In genomic region chr16:48462146-48462740, GRCh38 we compare ENCODE assay signal across 27 cellular contexts.
DNase-seq lines count a peak whose midpoint lies in the region; ATAC-seq, FAIRE-seq and TF ChIP-seq lines count a peak whose summit lies in the region.
"Had no signal": no experiment of that assay in that cellular context is flagged by ENCODE, and none has a peak within 500 bp of the region (broad histone marks: within the 10 kb centered on the region; RNA-seq: fewer than 3 reads in every experiment).

No MANE protein-coding gene starts in this region.

- peak; percentile 38 for DNase-seq in ELR (ENCODE audit: low read depth)
- DNase-seq in PC-3: peak; percentile 89
- DNase-seq in bronchial epithelial cell (ENCODE audit: low read depth): peak; percentile 100
- peak; percentile 73 for DNase-seq in keratinocyte (ENCODE audit: low read depth, low spot score)
- no peak for DNase-seq in T-cell
- DNase-seq: activated CD4-positive, alpha-beta T cell treated with anti-CD3 and anti-CD28 coated beads, Interleukin-2, amount 50 U/mL, for 48 hours; activated CD8-positive, alpha-beta memory T cell treated with anti-CD3 and anti-CD28 coated beads, Interleukin-2, amount 50 U/mL, for 48 hours; amygdala; cortex of kidney; DMS79; endodermal cell; left lung; NCI-H1092; NCI-H1930; OCI-M1; SIG-M5; stimulated activated CD4-positive, alpha-beta T cell treated with anti-CD3 and anti-CD28 coated beads, Interleukin-12 subunit alpha, Interleukin-12 subunit beta, amount 100 ng/mL, for 4 hours; stimulated activated CD4-positive, alpha-beta T cell treated with anti-CD3 and anti-CD28 coated beads, Interleukin-4, amount 100 ng/mL, for 1 hour had no signal

- BruUV-seq in PC-3 (replicated peaks; lab: Mats Ljungman, UMichigan): no TSS peak

- no peaks in the 10 kb centered on the region for H3K9me2 ChIP-seq in PC-3 (replicated peaks; ENCODE audit: low read length)

- H3K4me1 ChIP-seq in PC-3 (ENCODE audit: insufficient read depth, low read length) (peaks cover 19% of the 10 kb centered on the region), keratinocyte (ENCODE audit: control insufficient read depth, extremely low read depth, insufficient read depth, low read length) (peaks cover 20% of the 10 kb centered on the region)
- H3K4me1 ChIP-seq: prostate gland had no signal

- H3K9ac ChIP-seq in PC-3 (ENCODE audit: low read length) (no peak overlapping the region), keratinocyte (ENCODE audit: control insufficient read depth, extremely low read depth, insufficient read depth, low read length) (no peak overlapping the region)
- H3K9ac ChIP-seq: BLaER1 treated with 17β-estradiol and CSF1 and Interleukin-3, amounts not matched to agents 10 nM and 100 nM had no signal

- peaks cover 8% of the 10 kb centered on the region for H3F3A ChIP-seq in PC-3 (ENCODE audit: low read length, unreplicated experiment)

- H3K36me3 ChIP-seq in PC-3 (ENCODE audit: low read depth, low read length): no peaks in the 10 kb centered on the region
- no peaks in the 10 kb centered on the region for H3K36me3 ChIP-seq in bronchial epithelial cell (ENCODE audit: control insufficient read depth, insufficient read depth, low read length)
- H3K36me3 ChIP-seq in keratinocyte (ENCODE audit: control insufficient read depth in 2 of 2, extremely low read depth in 1 of 2, insufficient read depth in 2 of 2, low read length in 2 of 2): no peaks in the 10 kb centered on the region
- H3K36me3 ChIP-seq: BLaER1 treated with 17β-estradiol and CSF1 and Interleukin-3, amounts not matched to agents 10 nM and 100 nM; cardiac muscle cell; left lung; prostate gland had no signal

- ATAC-seq in PC-3: peak; percentile 84
- no peak for ATAC-seq in GM19351 (IDR thresholded peaks at IDR 0.05; ENCODE audit: unreplicated experiment)
- no peak for ATAC-seq in GM18861 (IDR thresholded peaks at IDR 0.05; ENCODE audit: unreplicated experiment)
- no peak for ATAC-seq in GM19324 (IDR thresholded peaks at IDR 0.05; ENCODE audit: low FRiP score, unreplicated experiment)
- ATAC-seq in T-cell (replicated peaks in 1 of 4): no peak
- ATAC-seq: left lung, sciatic nerve had no signal

- no peak overlapping the region for H3K4me3 Mint-ChIP-seq in T-cell
- H3K4me3 Mint-ChIP-seq: activated naive CD4-positive, alpha-beta T cell treated with anti-CD3 and anti-CD28 coated beads, Interleukin-2, amount 50 U/mL, for 24 hours; endodermal cell had no signal

- H3K27me3 ChIP-seq in PC-3 (ENCODE audit: low read length): no peaks in the 10 kb centered on the region
- no peaks in the 10 kb centered on the region for H3K27me3 ChIP-seq in bronchial epithelial cell (ENCODE audit: control insufficient read depth, insufficient read depth, low read length)
- no peaks in the 10 kb centered on the region for H3K27me3 ChIP-seq in keratinocyte (ENCODE audit: control insufficient read depth, extremely low read depth, insufficient read depth, low read length)
- H3K27me3 ChIP-seq: cardiac muscle cell, left lung had no signal

- no peak overlapping the region for H3K27ac Mint-ChIP-seq in T-cell
- H3K27ac Mint-ChIP-seq: activated naive CD4-positive, alpha-beta T cell treated with anti-CD3 and anti-CD28 coated beads, Interleukin-2, amount 50 U/mL, for 24 hours; endodermal cell had no signal

- H3K9me3 Mint-ChIP-seq in T-cell: peaks cover under 1 to 6% (median 5%) of the 10 kb centered on the region in 3 donors
- H3K9me3 Mint-ChIP-seq: activated naive CD4-positive, alpha-beta T cell treated with anti-CD3 and anti-CD28 coated beads, Interleukin-2, amount 50 U/mL, for 24 hours had no signal

- no peaks in the 10 kb centered on the region for H3K9me1 ChIP-seq in keratinocyte (ENCODE audit: control insufficient read depth, extremely low read depth, insufficient read depth, low read length)

- H3K4me2 ChIP-seq in PC-3 (ENCODE audit: low read length): no peak overlapping the region
- no peak overlapping the region for H3K4me2 ChIP-seq in keratinocyte (ENCODE audit: control insufficient read depth, extremely low read depth, insufficient read depth, low read depth, low read length)
- H3K4me2 ChIP-seq: BLaER1 treated with 17β-estradiol and CSF1 and Interleukin-3, amounts not matched to agents 10 nM and 100 nM had no signal

- H3K27ac ChIP-seq in PC-3 (ENCODE audit: low read length) (peak overlapping the region; percentile 67), keratinocyte (ENCODE audit: control insufficient read depth, insufficient read depth, low read length) (peak overlapping the region; percentile 11)
- H3K27ac ChIP-seq: BLaER1 treated with 17β-estradiol and CSF1 and Interleukin-3, amounts not matched to agents 10 nM and 100 nM; cardiac muscle cell; left lung; prostate gland had no signal

- dilution Hi-C loops in keratinocyte (cut with MboI; ENCODE audit: extremely low pct_ligation_motif_present, low sequenced_read_pairs): no loop called here

- H4K20me1 ChIP-seq in PC-3 (ENCODE audit: low read length) (no peaks in the 10 kb centered on the region), keratinocyte (ENCODE audit: control insufficient read depth, extremely low read depth, insufficient read depth, low read length) (no peaks in the 10 kb centered on the region)
- H4K20me1 ChIP-seq: BLaER1 treated with 17β-estradiol and CSF1 and Interleukin-3, amounts not matched to agents 10 nM and 100 nM had no signal

- H3K4me3 ChIP-seq in PC-3 (ENCODE audit: low read length) (no peak overlapping the region), bronchial epithelial cell (ENCODE audit: low read depth, low read length) (no peak overlapping the region), keratinocyte (ENCODE audit: control insufficient read depth in 2 of 3, extremely low read depth in 1 of 3, insufficient read depth in 2 of 3, low read depth in 1 of 3, low read length in 3 of 3) (no peak overlapping the region)
- H3K4me3 ChIP-seq: BLaER1 treated with 17β-estradiol and CSF1 and Interleukin-3, amounts not matched to agents 10 nM and 100 nM; cardiac muscle cell; left lung; prostate gland had no signal

- H3K4me1 Mint-ChIP-seq in T-cell: peaks cover 0 to 10% (median 3%) of the 10 kb centered on the region in 3 donors
- H3K4me1 Mint-ChIP-seq: endodermal cell had no signal

- H3K36me3 Mint-ChIP-seq in T-cell: no peaks in the 10 kb centered on the region
- H3K36me3 Mint-ChIP-seq: activated naive CD4-positive, alpha-beta T cell treated with anti-CD3 and anti-CD28 coated beads, Interleukin-2, amount 50 U/mL, for 24 hours had no signal

- peaks cover 0 to 7% of the 10 kb centered on the region in 2 donors for H3K27me3 Mint-ChIP-seq in T-cell

- no peak overlapping the region for H2AFZ ChIP-seq in PC-3 (ENCODE audit: low read length)
- no peak overlapping the region for H2AFZ ChIP-seq in keratinocyte (ENCODE audit: control insufficient read depth, low read length)

- TF ChIP-seq CTCF in PC-3 (conservative IDR thresholded peaks at IDR 0.05; ENCODE audit: low read depth, low read length): no peak
- TF ChIP-seq CTCF in bronchial epithelial cell (IDR thresholded peaks at IDR 0.05; ENCODE audit: insufficient read depth, low read length, severe bottlenecking): no peak
- TF ChIP-seq CTCF in keratinocyte (optimal IDR thresholded peaks at IDR 0.05 in 1 of 3, IDR thresholded peaks at IDR 0.05 in 1 of 3, conservative IDR thresholded peaks at IDR 0.05 in 1 of 3; ENCODE audit: extremely low read depth in 1 of 3, insufficient read depth in 2 of 3, low read length in 3 of 3): no peak

- no peaks in the 10 kb centered on the region for H3K79me2 ChIP-seq in PC-3 (ENCODE audit: low read length)
- H3K79me2 ChIP-seq in keratinocyte (ENCODE audit: control insufficient read depth, insufficient read depth, low read length): no peaks in the 10 kb centered on the region

- H3K9me3 ChIP-seq in PC-3 (ENCODE audit: low read length) (no peaks in the 10 kb centered on the region), keratinocyte (ENCODE audit: control insufficient read depth, low read depth, low read length) (no peaks in the 10 kb centered on the region)
- H3K9me3 ChIP-seq: prostate gland had no signal

- intact Hi-C loops in PC-3 (cut with micrococcal nuclease): loop anchor here (1.0 kb wide), 1 partner anchor 96 kb away; no protein-coding TSS in a partner anchor

- POLR2A ChIA-PET in PC-3 (lab: Charles Lee; ENCODE audit: unreplicated experiment) (no interaction called here), T-cell (lab: Charles Lee) (no interaction called here)

- CTCF ChIA-PET in PC-3 (lab: Charles Lee) (no interaction called here), T-cell (lab: Charles Lee) (interaction anchor here in 1 of 2 donors (1.4 kb wide), 1 partner anchor 161 kb away, joined by 3 read pairs; no protein-coding TSS in a partner anchor)

- FAIRE-seq in bronchial epithelial cell (lab: Jason Lieb, UNC) (peak; percentile 52), keratinocyte (lab: Jason Lieb, UNC) (peak; percentile 95)
- FAIRE-seq: GM18507 had no signal

Comparison
In these comparisons a context has a peak if more than half of its experiments do, and no peak if none do; other contexts are left out.
1. DNase-seq: peak in ELR (single experiment), PC-3 (single experiment), bronchial epithelial cell (single experiment) and keratinocyte (single experiment); none in T-cell (0 of 34).